ENCODE assay signal across 1 cellular context in genomic region chr11:15616130-15617105, GRCh38.
TF ChIP-seq lines count a peak whose summit lies in the region.

No MANE protein-coding gene starts in this region.

TF ChIP-seq in SK-N-SH, 30 proteins besides CTCF, POLR2A, EP300 and RAD21 (continued from another document):
- TF ChIP-seq IRF3 (IDR thresholded peaks at IDR 0.05; ENCODE audit: low read depth, low read length) (no peak), TCF12 (IDR thresholded peaks at IDR 0.05) (peak; percentile 41; the same call in 1 of the 2 replicates), RFX5 (IDR thresholded peaks at IDR 0.05; ENCODE audit: low read length) (peak; percentile 91), CHD2 (IDR thresholded peaks at IDR 0.05; ENCODE audit: low read length, partially characterized antibody) (no peak), GABPA (IDR thresholded peaks at IDR 0.05; ENCODE audit: low read depth) (no peak), TEAD4 (IDR thresholded peaks at IDR 0.05; ENCODE audit: borderline replicate concordance, insufficient read depth) (no peak), MEF2A (IDR thresholded peaks at IDR 0.05; ENCODE audit: borderline replicate concordance, low read depth) (no peak), GATA2 (CRISPR knock-in tag; IDR thresholded peaks at IDR 0.05) (peak; percentile 94), EZH2phosphoT487 (IDR thresholded peaks at IDR 0.05; ENCODE audit: borderline replicate concordance, low read depth) (no peak), RXRA (IDR thresholded peaks at IDR 0.05; ENCODE audit: borderline replicate concordance, low read depth) (no peak), NFIC (IDR thresholded peaks at IDR 0.05; ENCODE audit: borderline replicate concordance) (no peak), JUND (IDR thresholded peaks at IDR 0.05) (0 out of 2 replicates have a peak, but pooled peaks have one; percentile 4), YY1 (IDR thresholded peaks at IDR 0.05; ENCODE audit: low read depth) (no peak), RCOR1 (IDR thresholded peaks at IDR 0.05; ENCODE audit: low read length) (peak; percentile 72), ELF1 (IDR thresholded peaks at IDR 0.05) (no peak), SIN3A (IDR thresholded peaks at IDR 0.05; ENCODE audit: borderline replicate concordance, low read depth, low read length) (no peak), MAX (IDR thresholded peaks at IDR 0.05; ENCODE audit: low read depth) (no peak)
- TF ChIP-seq, protein P1, sequence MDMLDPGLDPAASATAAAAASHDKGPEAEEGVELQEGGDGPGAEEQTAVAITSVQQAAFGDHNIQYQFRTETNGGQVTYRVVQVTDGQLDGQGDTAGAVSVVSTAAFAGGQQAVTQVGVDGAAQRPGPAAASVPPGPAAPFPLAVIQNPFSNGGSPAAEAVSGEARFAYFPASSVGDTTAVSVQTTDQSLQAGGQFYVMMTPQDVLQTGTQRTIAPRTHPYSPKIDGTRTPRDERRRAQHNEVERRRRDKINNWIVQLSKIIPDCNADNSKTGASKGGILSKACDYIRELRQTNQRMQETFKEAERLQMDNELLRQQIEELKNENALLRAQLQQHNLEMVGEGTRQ (IDR thresholded peaks at IDR 0.05; ENCODE audit: borderline replicate concordance, low read depth, low read length): no peak
- TF ChIP-seq, protein P2, sequence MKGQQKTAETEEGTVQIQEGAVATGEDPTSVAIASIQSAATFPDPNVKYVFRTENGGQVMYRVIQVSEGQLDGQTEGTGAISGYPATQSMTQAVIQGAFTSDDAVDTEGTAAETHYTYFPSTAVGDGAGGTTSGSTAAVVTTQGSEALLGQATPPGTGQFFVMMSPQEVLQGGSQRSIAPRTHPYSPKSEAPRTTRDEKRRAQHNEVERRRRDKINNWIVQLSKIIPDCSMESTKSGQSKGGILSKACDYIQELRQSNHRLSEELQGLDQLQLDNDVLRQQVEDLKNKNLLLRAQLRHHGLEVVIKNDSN (IDR thresholded peaks at IDR 0.05; ENCODE audit: borderline replicate concordance, low read depth): no peak
- TF ChIP-seq, protein P3, sequence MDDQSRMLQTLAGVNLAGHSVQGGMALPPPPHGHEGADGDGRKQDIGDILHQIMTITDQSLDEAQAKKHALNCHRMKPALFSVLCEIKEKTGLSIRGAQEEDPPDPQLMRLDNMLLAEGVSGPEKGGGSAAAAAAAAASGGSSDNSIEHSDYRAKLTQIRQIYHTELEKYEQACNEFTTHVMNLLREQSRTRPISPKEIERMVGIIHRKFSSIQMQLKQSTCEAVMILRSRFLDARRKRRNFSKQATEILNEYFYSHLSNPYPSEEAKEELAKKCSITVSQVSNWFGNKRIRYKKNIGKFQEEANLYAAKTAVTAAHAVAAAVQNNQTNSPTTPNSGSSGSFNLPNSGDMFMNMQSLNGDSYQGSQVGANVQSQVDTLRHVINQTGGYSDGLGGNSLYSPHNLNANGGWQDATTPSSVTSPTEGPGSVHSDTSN (IDR thresholded peaks at IDR 0.05): peak; percentile 9; the same call in 1 of the 2 replicates
